In genomic region chr11:12626616-12627015, GRCh38 we compare ENCODE assay signal across 24 cellular contexts.
"Had no signal": no experiment of that assay in that cellular context is flagged by ENCODE, and none has a peak within 500 bp of the region (broad histone marks: within the 10 kb centered on the region; RNA-seq: fewer than 3 reads in every experiment).

No MANE protein-coding gene starts in this region.

- H3K36me3 ChIP-seq: colonic mucosa, esophagus muscularis mucosa, heart left ventricle, thyroid gland had no signal

- H3K27ac Mint-ChIP-seq: activated naive CD4-positive, alpha-beta T cell treated with anti-CD3 and anti-CD28 coated beads, Interleukin-2, amount 50 U/mL, for 24 hours; brain; naive thymus-derived CD4-positive, alpha-beta T cell; progenitor cell of endocrine pancreas; WTC11 had no signal

- H3K4me3 Mint-ChIP-seq: activated naive CD4-positive, alpha-beta T cell treated with anti-CD3 and anti-CD28 coated beads, Interleukin-2, amount 50 U/mL, for 24 hours; brain; naive thymus-derived CD4-positive, alpha-beta T cell; neural crest cell; WTC11 had no signal

- H3K27me3 Mint-ChIP-seq: activated naive CD4-positive, alpha-beta T cell treated with anti-CD3 and anti-CD28 coated beads, Interleukin-2, amount 50 U/mL, for 24 hours; brain; progenitor cell of endocrine pancreas had no signal

- H3K36me3 Mint-ChIP-seq: activated naive CD4-positive, alpha-beta T cell treated with anti-CD3 and anti-CD28 coated beads, Interleukin-2, amount 50 U/mL, for 24 hours; naive thymus-derived CD4-positive, alpha-beta T cell had no signal

- H3K4me3 ChIP-seq: colonic mucosa, dorsolateral prefrontal cortex, esophagus muscularis mucosa, heart left ventricle, lung, thyroid gland had no signal

- DNase-seq: activated gamma-delta T cell treated with Interleukin-2 at 50 U/mL for 16 hours; activated T-cell treated with anti-CD3 and anti-CD28 coated beads, Interleukin-2, amount 50 U/mL, for 1 hour; anterior cingulate cortex; caudate nucleus; colonic mucosa; dorsolateral prefrontal cortex; heart left ventricle; kidney; naive thymus-derived CD4-positive, alpha-beta T cell; retina; stimulated activated CD4-positive, alpha-beta T cell treated with anti-CD3 and anti-CD28 coated beads, Interleukin-12 subunit alpha, Interleukin-12 subunit beta, amount 100 ng/mL, for 4 hours; stimulated activated CD4-positive, alpha-beta T cell treated with anti-CD3 and anti-CD28 coated beads, Interleukin-4, amount 100 ng/mL, for 4 hours; stimulated activated naive CD8-positive, alpha-beta T cell treated with anti-CD3 and anti-CD28 coated beads, Interleukin-15, Interleukin-2, amounts not matched to agents 100 U/mL and 50 U/mL, for 24 hours; substantia nigra; T-helper 9 cell; thyroid gland had no signal

- H3K27me3 ChIP-seq: colonic mucosa, esophagus muscularis mucosa, heart left ventricle, thyroid gland had no signal

- FAIRE-seq: kidney had no signal

- H3K9me3 ChIP-seq: colonic mucosa, thyroid gland had no signal

- ATAC-seq: heart left ventricle; left lobe of liver; naive thymus-derived CD4-positive, alpha-beta T cell; stimulated activated naive CD8-positive, alpha-beta T cell treated with anti-CD3 and anti-CD28 coated beads, Interleukin-15, Interleukin-2, amounts not matched to agents 100 U/mL and 50 U/mL, for 24 hours; WTC11 had no signal

- H3K4me1 ChIP-seq: colonic mucosa, esophagus muscularis mucosa, heart left ventricle, thyroid gland had no signal

- H3K27ac ChIP-seq: colonic mucosa, dorsolateral prefrontal cortex, esophagus muscularis mucosa, heart left ventricle, thyroid gland had no signal

- H3K4me1 Mint-ChIP-seq: activated naive CD4-positive, alpha-beta T cell treated with anti-CD3 and anti-CD28 coated beads, Interleukin-2, amount 50 U/mL, for 24 hours; naive thymus-derived CD4-positive, alpha-beta T cell; neural crest cell; WTC11 had no signal
